Comparison of ENCODE assay signal across 8 cellular contexts in genomic region chr12:55973598-55974307, GRCh38. TPM values are rescaled to one million over a fixed set of nuclear protein-coding genes. Genes with fewer than 3 reads are reported as not detected.
DNase-seq lines count a peak whose midpoint lies in the region; ATAC-seq and TF ChIP-seq lines count a peak whose summit lies in the region.

Gene RAB5B (plus strand): TSS chr12:55974078. CDS start chr12:55986961, 12,883 bp downstream.

- no peaks in the 10 kb centered on the region for H3K27me3 Mint-ChIP-seq in IgD-negative memory B cell

- H3K36me3 Mint-ChIP-seq in IgD-negative memory B cell, result no peaks in the 10 kb centered on the region

- H3K4me3 ChIP-seq in epithelial cell of esophagus (ENCODE audit: low read length), result peak within 1 kb of the TSS; percentile 90

- peaks cover 0 to 20% (median 3%) of the 10 kb centered on the region in 3 donors for H3K4me1 Mint-ChIP-seq in IgD-negative memory B cell

- DNase-seq in DMS153 (lab: John Stamatoyannopoulos, UW), result peak; percentile 100
- peak; percentile 100 for DNase-seq in OCI-M1 (lab: John Stamatoyannopoulos, UW)
- DNase-seq in activated T-cell treated with anti-CD3 and anti-CD28 coated beads for 24 hours (ENCODE audit: low read depth), result peak; percentile 97
- peak; percentile 100 for DNase-seq in epithelial cell of esophagus (ENCODE audit: low read depth)
- peak; percentile 100 for DNase-seq in middle frontal gyrus (ENCODE audit: extremely low spot score, low spot score)
- DNase-seq in stimulated activated CD8-positive, alpha-beta memory T cell treated with anti-CD3 and anti-CD28 coated beads, Interleukin-2, amount 100 ng/mL, for 48 hours (ENCODE audit: low read depth in 2 of 2), result peak; percentile 90 to 96

- peak; percentile 9 for TF ChIP-seq CTCF in epithelial cell of esophagus (IDR thresholded peaks at IDR 0.05; ENCODE audit: insufficient read depth, low read depth, low read length, missing control alignments)

- ATAC-seq in GM21576 (IDR thresholded peaks at IDR 0.05; ENCODE audit: unreplicated experiment), result peak; percentile 90

- H3K9me3 Mint-ChIP-seq in IgD-negative memory B cell, result no peaks in the 10 kb centered on the region

- no peak within 1 kb of the TSS for H3K27ac Mint-ChIP-seq in IgD-negative memory B cell

- H3K4me3 Mint-ChIP-seq in IgD-negative memory B cell, result no peak within 1 kb of the TSS

RNA-seq across cellular contexts. Expression of gene RAB5B, which starts in this region (rescaled TPM):
- 54.7 TPM for polyA plus RNA-seq in IgD-negative memory B cell

Comparison
In these comparisons a context has a peak if more than half of its experiments do, and no peak if none do; other contexts are left out.
1. Peak in every context shown above with its lines: DNase-seq, ATAC-seq and H3K4me3 ChIP-seq.